In genomic region chr10:95469251-95469650, GRCh38 we compare ENCODE assay signal across 1 cellular context.
TF ChIP-seq lines count a peak whose summit lies in the region.

No MANE protein-coding gene starts in this region.

TF ChIP-seq in H1, 55 proteins besides CTCF, POLR2A, EP300 and RAD21 (continued from another document):
- TF ChIP-seq RNF2 (IDR thresholded peaks at IDR 0.05; ENCODE audit: borderline replicate concordance, low read depth, low read length, missing control alignments, poor library complexity, severe bottlenecking) (no peak), CEBPB (IDR thresholded peaks at IDR 0.05; ENCODE audit: low read depth, low read length) (no peak), SIX5 (IDR thresholded peaks at IDR 0.05; ENCODE audit: low read depth, low read length) (no peak), CREB1 (IDR thresholded peaks at IDR 0.05) (no peak), BRCA1 (IDR thresholded peaks at IDR 0.05; ENCODE audit: low read depth, low read length) (no peak), YY1 (IDR thresholded peaks at IDR 0.05; ENCODE audit: low read depth, low read length) (no peak), TCF12 (IDR thresholded peaks at IDR 0.05; ENCODE audit: low read depth, low read length) (no peak), CHD1 (IDR thresholded peaks at IDR 0.05; ENCODE audit: low read depth, low read length) (no peak)
